11 cellular contexts compared by ENCODE assay signal in genomic region chr6:41257369-41258195, GRCh38.
DNase-seq lines count a peak whose midpoint lies in the region; TF ChIP-seq lines count a peak whose summit lies in the region.
"Had no signal": no experiment of that assay in that cellular context is flagged by ENCODE, and none has a peak within 500 bp of the region (broad histone marks: within the 10 kb centered on the region; RNA-seq: fewer than 3 reads in every experiment).

No MANE protein-coding gene starts in this region.

- TF ChIP-seq CTCF in retinal pigment epithelial cell (conservative IDR thresholded peaks at IDR 0.05; ENCODE audit: low read depth, low read length) (no peak), GM10266 (IDR thresholded peaks at IDR 0.05; ENCODE audit: control insufficient read depth, insufficient read depth, low read depth, missing control alignments) (no peak)

- DNase-seq in HEK293T (ENCODE audit: extremely low spot score), result peak; percentile 29
- peak; percentile 15 for DNase-seq in NCI-H510A (lab: John Stamatoyannopoulos, UW)
- peak; percentile 7 for DNase-seq in ecto neural progenitor cell (ENCODE audit: low spot score)
- DNase-seq in retinal pigment epithelial cell (ENCODE audit: low read depth), result peak; percentile 41
- no peak for DNase-seq in GF-D8 (lab: John Stamatoyannopoulos, UW)
- DNase-seq in GM10266 (ENCODE audit: extremely low spot score), result no peak
- DNase-seq in AG20443 (ENCODE audit: low spot score), result no peak
- DNase-seq in iPS-NIHi11 (ENCODE audit: low spot score), result no peak
- DNase-seq: activated B cell treated with CpG ODN at 0.5 μM for 24 hours had no signal

- CTCF ChIA-PET in HEK293T (lab: Yijun Ruan, JAX), result no interaction called here

- no peak overlapping the region for H3K4me3 ChIP-seq in retinal pigment epithelial cell (ENCODE audit: low read length)
- H3K4me3 ChIP-seq: cardiac muscle cell, lung had no signal

- POLR2A ChIA-PET in HEK293T (lab: Yijun Ruan, JAX), result no interaction called here

TF ChIP-seq in HEK293T, 16 proteins besides CTCF, POLR2A, EP300 and RAD21:
- TF ChIP-seq L3MBTL2 (conservative IDR thresholded peaks at IDR 0.05), result no peak
- TF ChIP-seq PKNOX1 (IDR thresholded peaks at IDR 0.05), result peak; percentile 53
TF ChIP-seq in HEK293T: peak in this region for 1.

Comparison
In these comparisons a context has a peak if more than half of its experiments do, and no peak if none do; other contexts are left out.
1. DNase-seq: peak in HEK293T (single experiment), NCI-H510A (single experiment), ecto neural progenitor cell (single experiment) and retinal pigment epithelial cell (single experiment); none in GF-D8 (single experiment), GM10266 (single experiment), AG20443 (single experiment) and iPS-NIHi11 (single experiment).